Comparison of ENCODE assay signal across 9 cellular contexts in genomic region chr12:24705741-24706358, GRCh38.
A peak's percentile ranks its signal among the peaks of the same experiment; 100 is the strongest.
DNase-seq lines count a peak whose midpoint lies in the region; ATAC-seq and TF ChIP-seq lines count a peak whose summit lies in the region.
"Had no signal": no experiment of that assay in that cellular context is flagged by ENCODE, and none has a peak within 500 bp of the region (broad histone marks: within the 10 kb centered on the region; RNA-seq: fewer than 3 reads in every experiment).

No MANE protein-coding gene starts in this region.

- peaks cover 2% of the 10 kb centered on the region for H3K36me3 Mint-ChIP-seq in chondrocyte (ENCODE audit: low read depth)

- H3K9ac ChIP-seq in PC-3 (ENCODE audit: low read length) = no peak overlapping the region

- ATAC-seq in GM18498 (IDR thresholded peaks at IDR 0.05; ENCODE audit: unreplicated experiment) (peak; percentile 99), GM21381 (IDR thresholded peaks at IDR 0.05; ENCODE audit: unreplicated experiment) (peak; percentile 98), HG03442 (IDR thresholded peaks at IDR 0.05; ENCODE audit: unreplicated experiment) (peak; percentile 98), PC-3 (no peak)

- H3K27me3 ChIP-seq in PC-3 (ENCODE audit: low read length) = no peaks in the 10 kb centered on the region

- H3K4me3 Mint-ChIP-seq in chondrocyte (ENCODE audit: unreplicated experiment) = no peak overlapping the region

- peaks cover 5% of the 10 kb centered on the region for H3K9me3 Mint-ChIP-seq in chondrocyte (ENCODE audit: low read depth)

- no peak overlapping the region for H2AFZ ChIP-seq in PC-3 (ENCODE audit: low read length)

- H3K9me2 ChIP-seq in PC-3 (replicated peaks; ENCODE audit: low read length) = no peaks in the 10 kb centered on the region

- H3K4me1 Mint-ChIP-seq in chondrocyte (ENCODE audit: low read depth) = peaks cover 28% of the 10 kb centered on the region

- H3K4me1 ChIP-seq in PC-3 (ENCODE audit: insufficient read depth, low read length) = no peaks in the 10 kb centered on the region

- intact Hi-C loops in PC-3 (cut with micrococcal nuclease) = no loop called here

- POLR2A ChIA-PET in PC-3 (lab: Charles Lee; ENCODE audit: unreplicated experiment) = no interaction called here

- no TSS peak for BruUV-seq in PC-3 (replicated peaks; lab: Mats Ljungman, UMichigan)

- H3K27ac ChIP-seq in PC-3 (ENCODE audit: low read length) = no peak overlapping the region
- H3K27ac ChIP-seq: SK-N-MC had no signal

- no peaks in the 10 kb centered on the region for H3K27me3 Mint-ChIP-seq in chondrocyte (ENCODE audit: low read depth)

- H3K4me3 ChIP-seq in PC-3 (ENCODE audit: low read length) = no peak overlapping the region
- H3K4me3 ChIP-seq: SK-N-MC had no signal

- CTCF ChIA-PET in PC-3 (lab: Charles Lee) = no interaction called here

- no peaks in the 10 kb centered on the region for H3K9me3 ChIP-seq in PC-3 (ENCODE audit: low read length)

- H3K79me2 ChIP-seq in PC-3 (ENCODE audit: low read length) = no peaks in the 10 kb centered on the region

- peak overlapping the region; percentile 81 for H3K27ac Mint-ChIP-seq in chondrocyte (ENCODE audit: unreplicated experiment)

- H3K36me3 ChIP-seq in PC-3 (ENCODE audit: low read depth, low read length) = no peaks in the 10 kb centered on the region

- TF ChIP-seq CTCF in chondrocyte (IDR thresholded peaks at IDR 0.05) (no peak), PC-3 (conservative IDR thresholded peaks at IDR 0.05; ENCODE audit: low read depth, low read length) (no peak)

- H3F3A ChIP-seq in PC-3 (ENCODE audit: low read length, unreplicated experiment) = no peaks in the 10 kb centered on the region

- DNase-seq in chondrocyte (ENCODE audit: low spot score) = no peak
- DNase-seq in T-helper 2 cell = no peak
- DNase-seq in stimulated activated CD4-positive, alpha-beta T cell treated with anti-CD3 and anti-CD28 coated beads, Interleukin-2, amount 100 ng/mL, for 24 hours = no peak
- DNase-seq in activated CD4-positive, alpha-beta T cell treated with anti-CD3 and anti-CD28 coated beads for 4 hours = no peak
- no peak for DNase-seq in PC-3

- H4K20me1 ChIP-seq in PC-3 (ENCODE audit: low read length) = no peaks in the 10 kb centered on the region

- no peak overlapping the region for H3K4me2 ChIP-seq in PC-3 (ENCODE audit: low read length)
